2 cellular contexts compared by ENCODE assay signal in genomic region chr20:63650486-63650885, GRCh38. TPM values are rescaled to one million over a fixed set of nuclear protein-coding genes. Genes with fewer than 3 reads are reported as not detected.
"Had no signal": no experiment of that assay in that cellular context is flagged by ENCODE, and none has a peak within 500 bp of the region (broad histone marks: within the 10 kb centered on the region; RNA-seq: fewer than 3 reads in every experiment).

No MANE protein-coding gene starts in this region.

RNA-seq across cellular contexts. Expression of gene TNFRSF6B, which starts 46.0 kb away (rescaled TPM):
- total RNA-seq: mesothelial cell of epicardium, mononuclear cell had no signal
